In genomic region chr10:59623823-59624535, GRCh38 we compare ENCODE assay signal across 15 cellular contexts.
"Had no signal": no experiment of that assay in that cellular context is flagged by ENCODE, and none has a peak within 500 bp of the region (broad histone marks: within the 10 kb centered on the region; RNA-seq: fewer than 3 reads in every experiment).

No MANE protein-coding gene starts in this region.

- H3K9me3 Mint-ChIP-seq: activated naive CD8-positive, alpha-beta T cell treated with anti-CD3 and anti-CD28 coated beads, Interleukin-2, amount 10 ng/mL, durations not matched to agents 7 days and 5 days; stimulated activated naive B cell treated with anti-CD40 and anti-IgM and Interleukin-4, amounts not matched to agents 10 μg/mL and 1 μg/mL and 100 μg/mL, for 72 hours; T-cell had no signal

- H3K4me1 ChIP-seq: breast epithelium, parathyroid adenoma had no signal

- H3K79me2 ChIP-seq: parathyroid adenoma had no signal

- H3K36me3 Mint-ChIP-seq: activated naive CD8-positive, alpha-beta T cell treated with anti-CD3 and anti-CD28 coated beads, Interleukin-2, amount 10 ng/mL, durations not matched to agents 7 days and 5 days; stimulated activated naive B cell treated with anti-CD40 and anti-IgM and Interleukin-4, amounts not matched to agents 10 μg/mL and 1 μg/mL and 100 μg/mL, for 72 hours; T-cell had no signal

- H3K27me3 ChIP-seq: breast epithelium, transverse colon had no signal

- ATAC-seq: left colon; stimulated activated naive B cell treated with anti-CD40 and anti-IgM and Interleukin-4, amounts not matched to agents 10 μg/mL and 1 μg/mL and 100 μg/mL, for 72 hours; T-cell had no signal

- H3K9me3 ChIP-seq: breast epithelium, SK-N-SH, transverse colon had no signal

- H3K4me3 ChIP-seq: breast epithelium, transverse colon had no signal

- H3K4me3 Mint-ChIP-seq: activated naive CD8-positive, alpha-beta T cell treated with anti-CD3 and anti-CD28 coated beads, Interleukin-2, amount 10 ng/mL, durations not matched to agents 7 days and 5 days; stimulated activated naive B cell treated with anti-CD40 and anti-IgM and Interleukin-4, amounts not matched to agents 10 μg/mL and 1 μg/mL and 100 μg/mL, for 72 hours; T-cell had no signal

- H3K27ac ChIP-seq: breast epithelium, parathyroid adenoma, transverse colon had no signal

- DNase-seq: activated CD4-positive, alpha-beta T cell treated with anti-CD3 and anti-CD28 coated beads, Interleukin-2, amount 50 U/mL, for 1 hour; activated naive CD4-positive, alpha-beta T cell; activated naive CD8-positive, alpha-beta T cell treated with anti-CD3 and anti-CD28 coated beads, Interleukin-2, amount 10 ng/mL, durations not matched to agents 7 days and 5 days; activated T-cell treated with anti-CD3 and anti-CD28 coated beads for 4 hours; aorta; erythroblast; left colon; SK-N-SH; stimulated activated CD4-positive, alpha-beta T cell treated with anti-CD3 and anti-CD28 coated beads, Interleukin-2, amount 100 ng/mL, for 48 hours; stimulated activated naive B cell treated with anti-CD40 and anti-IgM and Interleukin-4, amounts not matched to agents 10 μg/mL and 1 μg/mL and 100 μg/mL, for 72 hours; T-cell; T-helper 9 cell; transverse colon had no signal

- H3K27ac Mint-ChIP-seq: activated naive CD8-positive, alpha-beta T cell treated with anti-CD3 and anti-CD28 coated beads, Interleukin-2, amount 10 ng/mL, durations not matched to agents 7 days and 5 days; stimulated activated naive B cell treated with anti-CD40 and anti-IgM and Interleukin-4, amounts not matched to agents 10 μg/mL and 1 μg/mL and 100 μg/mL, for 72 hours; T-cell had no signal

- H3K36me3 ChIP-seq: breast epithelium, transverse colon had no signal

- H2AFZ ChIP-seq: parathyroid adenoma had no signal

- H3K27me3 Mint-ChIP-seq: activated naive CD8-positive, alpha-beta T cell treated with anti-CD3 and anti-CD28 coated beads, Interleukin-2, amount 10 ng/mL, durations not matched to agents 7 days and 5 days; stimulated activated naive B cell treated with anti-CD40 and anti-IgM and Interleukin-4, amounts not matched to agents 10 μg/mL and 1 μg/mL and 100 μg/mL, for 72 hours; T-cell had no signal

- H3K4me2 ChIP-seq: SK-N-SH had no signal
